In genomic region chr4:140096921-140097320, GRCh38 we compare ENCODE assay signal across 13 cellular contexts. TPM values are rescaled to one million over a fixed set of nuclear protein-coding genes. Genes with fewer than 3 reads are reported as not detected.
DNase-seq lines count a peak whose midpoint lies in the region; ATAC-seq and TF ChIP-seq lines count a peak whose summit lies in the region.
"Had no signal": no experiment of that assay in that cellular context is flagged by ENCODE, and none has a peak within 500 bp of the region (broad histone marks: within the 10 kb centered on the region; RNA-seq: fewer than 3 reads in every experiment).

No MANE protein-coding gene starts in this region.

- H3K9ac ChIP-seq in Karpas-422 (ENCODE audit: low read length): peak overlapping the region; percentile 56

- H2AFZ ChIP-seq in Karpas-422 (ENCODE audit: low read length): no peak overlapping the region

- H4K20me1 ChIP-seq in Karpas-422 (ENCODE audit: insufficient read depth, low read depth, low read length): no peaks in the 10 kb centered on the region

- peaks cover 0 to 2% (median 0%) of the 10 kb centered on the region in 7 donors for H3K9me3 Mint-ChIP-seq in CD4-positive, CD25-positive, alpha-beta regulatory T cell
- H3K9me3 Mint-ChIP-seq: endodermal cell had no signal

- H3K27ac ChIP-seq in CD4-positive, CD25-positive, alpha-beta regulatory T cell (ENCODE audit: insufficient read depth, low read length, poor library complexity, severe bottlenecking): peak overlapping the region; percentile 88
- H3K27ac ChIP-seq in Karpas-422 (ENCODE audit: low read length): peak overlapping the region; percentile 94
- H3K27ac ChIP-seq in dorsolateral prefrontal cortex: peak overlapping the region in 31 of 59 donors; percentile 1 to 85 (median 46)
- H3K27ac ChIP-seq in neutrophil: peak overlapping the region; percentile 80
- H3K27ac ChIP-seq in effector memory CD4-positive, alpha-beta T cell (ENCODE audit: insufficient read depth, low read length, poor library complexity, severe bottlenecking): no peak overlapping the region
- H3K27ac ChIP-seq: HL-60 had no signal

- DNase-seq in CD4-positive, CD25-positive, alpha-beta regulatory T cell: no peak
- DNase-seq in Karpas-422 (peak; percentile 93), dorsolateral prefrontal cortex (no peak), MG63 (no peak), islet precursor cell (no peak)
- no peak for DNase-seq in effector memory CD4-positive, alpha-beta T cell
- DNase-seq: endodermal cell, midbrain, NCI-H1930 had no signal

- H3K36me3 Mint-ChIP-seq in CD4-positive, CD25-positive, alpha-beta regulatory T cell: no peaks in the 10 kb centered on the region

- no peak for TF ChIP-seq CTCF in dorsolateral prefrontal cortex (IDR thresholded peaks at IDR 0.05 in 54 of 56, conservative IDR thresholded peaks at IDR 0.05 in 2 of 56; ENCODE audit: low read depth in 1 of 56, partially characterized antibody in 56 of 56)
- no peak for TF ChIP-seq CTCF in neutrophil (IDR thresholded peaks at IDR 0.05)

- H3K27me3 Mint-ChIP-seq in CD4-positive, CD25-positive, alpha-beta regulatory T cell: no peaks in the 10 kb centered on the region

- H3K27ac Mint-ChIP-seq in CD4-positive, CD25-positive, alpha-beta regulatory T cell: peak overlapping the region; percentile 93 to 98 (median 98)
- H3K27ac Mint-ChIP-seq: endodermal cell had no signal

- H3K9me3 ChIP-seq in CD4-positive, CD25-positive, alpha-beta regulatory T cell (ENCODE audit: control insufficient read depth in 2 of 2, low read length in 2 of 2): no peaks in the 10 kb centered on the region
- H3K9me3 ChIP-seq in Karpas-422 (ENCODE audit: low read length) (no peaks in the 10 kb centered on the region), neutrophil (no peaks in the 10 kb centered on the region), MG63 (no peaks in the 10 kb centered on the region)
- no peaks in the 10 kb centered on the region for H3K9me3 ChIP-seq in effector memory CD4-positive, alpha-beta T cell (ENCODE audit: control insufficient read depth, low read length)

- peaks cover 28 to 61% (median 42%) of the 10 kb centered on the region in 4 donors for H3K4me1 Mint-ChIP-seq in CD4-positive, CD25-positive, alpha-beta regulatory T cell

- peak overlapping the region; percentile 88 for H3K4me3 ChIP-seq in CD4-positive, CD25-positive, alpha-beta regulatory T cell (ENCODE audit: low read depth, low read length)
- H3K4me3 ChIP-seq in Karpas-422 (ENCODE audit: low read length) (peak overlapping the region; percentile 41), dorsolateral prefrontal cortex (peak overlapping the region in 1 of 59 donors; percentile 2), neutrophil (ENCODE audit: low read depth in 1 of 2, low read length in 1 of 2) (no peak overlapping the region), MG63 (no peak overlapping the region)
- no peak overlapping the region for H3K4me3 ChIP-seq in effector memory CD4-positive, alpha-beta T cell (ENCODE audit: insufficient read depth, low read depth, low read length, poor library complexity, severe bottlenecking)

- intact Hi-C loops in dorsolateral prefrontal cortex (cut with DNase I): loop anchor here (5.0 kb wide), 2 partner anchors 55 to 140 kb away; partner anchors contain the start of gene MAML3 (in 2 of the 2)

- H3K9me2 ChIP-seq in Karpas-422 (replicated peaks; ENCODE audit: insufficient read depth, low read length): no peaks in the 10 kb centered on the region

- peak overlapping the region in 3 of 4 donors; percentile 10 to 88 (median 79) for H3K4me3 Mint-ChIP-seq in CD4-positive, CD25-positive, alpha-beta regulatory T cell
- H3K4me3 Mint-ChIP-seq: endodermal cell had no signal

- H3K36me3 ChIP-seq in CD4-positive, CD25-positive, alpha-beta regulatory T cell (ENCODE audit: control insufficient read depth, insufficient read depth, low read length): no peaks in the 10 kb centered on the region
- H3K36me3 ChIP-seq in Karpas-422 (ENCODE audit: insufficient read depth, low read length): no peaks in the 10 kb centered on the region
- H3K36me3 ChIP-seq in neutrophil: no peaks in the 10 kb centered on the region
- no peaks in the 10 kb centered on the region for H3K36me3 ChIP-seq in MG63
- H3K36me3 ChIP-seq in effector memory CD4-positive, alpha-beta T cell (ENCODE audit: control insufficient read depth, insufficient read depth, low read length): no peaks in the 10 kb centered on the region

- peaks cover 86% of the 10 kb centered on the region for H3K79me2 ChIP-seq in Karpas-422 (ENCODE audit: low read length)

- ATAC-seq in CD4-positive, CD25-positive, alpha-beta regulatory T cell (ENCODE audit: low read depth in 2 of 2): no peak
- ATAC-seq in GM18867 (IDR thresholded peaks at IDR 0.05; ENCODE audit: unreplicated experiment): no peak
- ATAC-seq: HCT116 had no signal

- no peaks in the 10 kb centered on the region for H3K27me3 ChIP-seq in CD4-positive, CD25-positive, alpha-beta regulatory T cell (ENCODE audit: control insufficient read depth, insufficient read depth, low read length)
- no peaks in the 10 kb centered on the region for H3K27me3 ChIP-seq in Karpas-422 (ENCODE audit: low read length)
- H3K27me3 ChIP-seq in dorsolateral prefrontal cortex: no peaks in the 10 kb centered on the region
- H3K27me3 ChIP-seq in neutrophil: no peaks in the 10 kb centered on the region
- no peaks in the 10 kb centered on the region for H3K27me3 ChIP-seq in MG63
- H3K27me3 ChIP-seq in effector memory CD4-positive, alpha-beta T cell (replicated peaks; ENCODE audit: control insufficient read depth, insufficient read depth, low read length, poor library complexity, severe bottlenecking): no peaks in the 10 kb centered on the region

- peak overlapping the region; percentile 70 for H3K4me2 ChIP-seq in Karpas-422 (ENCODE audit: low read depth, low read length, poor library complexity, severe bottlenecking)

- H3K4me1 ChIP-seq in CD4-positive, CD25-positive, alpha-beta regulatory T cell (ENCODE audit: control insufficient read depth, insufficient read depth, low read length, poor library complexity, severe bottlenecking): peaks cover 36% of the 10 kb centered on the region
- H3K4me1 ChIP-seq in Karpas-422 (ENCODE audit: low read length): peaks cover 81% of the 10 kb centered on the region
- H3K4me1 ChIP-seq in neutrophil (ENCODE audit: control insufficient read depth in 1 of 2, insufficient read depth in 1 of 2, low read depth in 1 of 2, low read length in 1 of 2): peaks cover 88 to 92% of the 10 kb centered on the region in 2 experiments
- peaks cover 26% of the 10 kb centered on the region for H3K4me1 ChIP-seq in effector memory CD4-positive, alpha-beta T cell (ENCODE audit: control insufficient read depth, insufficient read depth, low read length, poor library complexity, severe bottlenecking)

RNA-seq across cellular contexts. Expression of gene MAML3, which starts 57.1 kb away (rescaled TPM):
- total RNA-seq in CD4-positive, CD25-positive, alpha-beta regulatory T cell: 1.1 TPM
- polyA plus RNA-seq in CD4-positive, CD25-positive, alpha-beta regulatory T cell: under 1 TPM in 3 of 4 donors, not detected in 1; 0.11 to 0.20 (median 0.13) TPM
- total RNA-seq in Karpas-422 (2014; rRNA removed; shearing (Covaris generic); ENCODE audit: low replicate concordance): 20.0 and 20.8 TPM in 2 replicates
- 1 to 10 TPM; 2.5 to 9.3 (median 4.8) TPM for total RNA-seq in dorsolateral prefrontal cortex
- total RNA-seq in MG63 (2014; rRNA removed; shearing (Covaris generic); ENCODE audit: low replicate concordance): 0.12 and 0.13 TPM in 2 replicates

Comparison
In these comparisons a context has a peak if more than half of its experiments do, and no peak if none do; other contexts are left out.
1. H3K4me3 ChIP-seq: peak in CD4-positive, CD25-positive, alpha-beta regulatory T cell (single experiment) and Karpas-422 (single experiment); none in neutrophil (0 of 2), MG63 (single experiment) and effector memory CD4-positive, alpha-beta T cell (single experiment).